In genomic region chr14:65975865-65976264, GRCh38 we compare ENCODE assay signal across 15 cellular contexts.
DNase-seq lines count a peak whose midpoint lies in the region; TF ChIP-seq lines count a peak whose summit lies in the region.
"Had no signal": no experiment of that assay in that cellular context is flagged by ENCODE, and none has a peak within 500 bp of the region (broad histone marks: within the 10 kb centered on the region; RNA-seq: fewer than 3 reads in every experiment).

No MANE protein-coding gene starts in this region.

- H3K9ac ChIP-seq in neuronal stem cell (ENCODE audit: low read depth, low read length, poor library complexity), result no peak overlapping the region

- DNase-seq in A673 (ENCODE audit: low spot score) (no peak), neuronal stem cell (ENCODE audit: low spot score) (no peak), SIG-M5 treated with dmso at 0.1 percent for 504 hours (lab: John Stamatoyannopoulos, UW; ENCODE audit: unreplicated experiment) (no peak), NCI-H748 (lab: John Stamatoyannopoulos, UW; ENCODE audit: unreplicated experiment) (no peak), NCI-H2107 treated with DMSO at 0.1 percent for 48 hours (lab: John Stamatoyannopoulos, UW; ENCODE audit: unreplicated experiment) (no peak)
- DNase-seq: 8988T; C1 segment of cervical spinal cord; Calu3; CD4-positive, alpha-beta memory T cell; DMS53; GF-D8; GOT3 had no signal

- no peaks in the 10 kb centered on the region for H3K79me1 ChIP-seq in neuronal stem cell (ENCODE audit: low read depth, low read length)

- H3K9me3 ChIP-seq in A673 (ENCODE audit: low read depth, low read length, poor library complexity, severe bottlenecking), result no peaks in the 10 kb centered on the region
- no peaks in the 10 kb centered on the region; the same call in 1 of the 2 replicates for H3K9me3 ChIP-seq in HEK293 (ENCODE audit: control insufficient read depth, insufficient read depth, low read depth, low read length)
- no peaks in the 10 kb centered on the region for H3K9me3 ChIP-seq in neuronal stem cell (replicated peaks in 1 of 2; ENCODE audit: control insufficient read depth in 2 of 2, insufficient read depth in 1 of 2, low read depth in 1 of 2, low read length in 2 of 2)
- H3K9me3 ChIP-seq: A549, HAP-1 had no signal

- H3K4me2 ChIP-seq in neuronal stem cell (ENCODE audit: insufficient read depth, low read length, poor library complexity, severe bottlenecking), result no peak overlapping the region
- H3K4me2 ChIP-seq: A549 had no signal

- no peak overlapping the region for H2AFZ ChIP-seq in neuronal stem cell (ENCODE audit: low read length)

- H3K36me3 ChIP-seq in A673 (ENCODE audit: insufficient read depth, low read length, poor library complexity, severe bottlenecking), result no peaks in the 10 kb centered on the region
- no peaks in the 10 kb centered on the region for H3K36me3 ChIP-seq in HEK293 (ENCODE audit: control insufficient read depth in 2 of 2, insufficient read depth in 1 of 2, low read length in 2 of 2)
- no peaks in the 10 kb centered on the region for H3K36me3 ChIP-seq in neuronal stem cell (replicated peaks in 1 of 2; ENCODE audit: control insufficient read depth in 2 of 2, insufficient read depth in 2 of 2, low read length in 2 of 2)
- H3K36me3 ChIP-seq: HAP-1 had no signal

- H3K27me3 ChIP-seq in A673 (replicated peaks; ENCODE audit: insufficient read depth, low read depth, low read length, poor library complexity), result no peaks in the 10 kb centered on the region
- no peaks in the 10 kb centered on the region for H3K27me3 ChIP-seq in neuronal stem cell (ENCODE audit: control insufficient read depth in 3 of 3, insufficient read depth in 3 of 3, low read depth in 1 of 3, low read length in 3 of 3)

- H4K8ac ChIP-seq in neuronal stem cell (ENCODE audit: low read depth, low read length), result no peak overlapping the region

- CTCF ChIA-PET in A673 (lab: Charles Lee), result no interaction called here
- CTCF ChIA-PET in HEK293 (lab: Yijun Ruan, JAX), result no interaction called here

- no peak overlapping the region for H3K14ac ChIP-seq in neuronal stem cell (ENCODE audit: low read length)

- H2AK5ac ChIP-seq in neuronal stem cell (ENCODE audit: low read depth, low read length), result peak overlapping the region; percentile 29

- no TSS peak for BruUV-seq in A673 (replicated peaks; lab: Mats Ljungman, UMichigan)

- no peak overlapping the region for H3K23ac ChIP-seq in neuronal stem cell (ENCODE audit: low read depth, low read length, poor library complexity)

- POLR2A ChIA-PET in A673 (lab: Charles Lee; ENCODE audit: low non-redundant PET), result no interaction called here
- POLR2A ChIA-PET in HEK293 (lab: Yijun Ruan, JAX), result no interaction called here

- H3K4me1 ChIP-seq in A673 (ENCODE audit: insufficient read depth, low read length, poor library complexity, severe bottlenecking) (peaks cover 32% of the 10 kb centered on the region), HEK293 (ENCODE audit: control insufficient read depth, insufficient read depth, low read length) (peaks cover 4% of the 10 kb centered on the region; the same call in 1 of the 2 replicates), neuronal stem cell (ENCODE audit: control insufficient read depth in 2 of 2, insufficient read depth in 1 of 2, low read depth in 1 of 2, low read length in 2 of 2) (peaks cover 0 to 5% of the 10 kb centered on the region in 2 donors)
- H3K4me1 ChIP-seq: A549, HAP-1 had no signal

- TF ChIP-seq CTCF in A673 (conservative IDR thresholded peaks at IDR 0.05; ENCODE audit: low read depth, low read length) (no peak), HEK293 (tag by site-specific recombination; IDR thresholded peaks at IDR 0.05) (no peak)

- H3K18ac ChIP-seq in neuronal stem cell (ENCODE audit: low read length), result no peak overlapping the region

- H2BK5ac ChIP-seq in neuronal stem cell (ENCODE audit: low read length), result no peak overlapping the region

- no peak overlapping the region for H2BK15ac ChIP-seq in neuronal stem cell (ENCODE audit: low read length)

- H4K91ac ChIP-seq in neuronal stem cell (ENCODE audit: low read depth, low read length, poor library complexity), result no peak overlapping the region

- no peak overlapping the region for H3K4ac ChIP-seq in neuronal stem cell (ENCODE audit: low read length)

- H2BK12ac ChIP-seq in neuronal stem cell (ENCODE audit: low read length), result no peak overlapping the region

- intact Hi-C loops in A673 (cut with micrococcal nuclease; ENCODE audit: unreplicated experiment), result no loop called here

- peak overlapping the region; percentile 79 for H3K27ac ChIP-seq in A673 (ENCODE audit: low read depth, low read length, poor library complexity, severe bottlenecking)
- H3K27ac ChIP-seq in HEK293 (ENCODE audit: extremely low read depth, low read depth, low read length), result no peak overlapping the region
- no peak overlapping the region for H3K27ac ChIP-seq in neuronal stem cell (replicated peaks; ENCODE audit: low read length)
- H3K27ac ChIP-seq: A549 had no signal

- no peak overlapping the region for H2BK120ac ChIP-seq in neuronal stem cell (ENCODE audit: low read depth, low read length)

- no peak overlapping the region for H3K4me3 ChIP-seq in A673 (ENCODE audit: low read depth, low read length, poor library complexity, severe bottlenecking)
- no peak overlapping the region for H3K4me3 ChIP-seq in HEK293 (ENCODE audit: low read depth, low read length)
- H3K4me3 ChIP-seq in neuronal stem cell (ENCODE audit: low read length in 2 of 2), result no peak overlapping the region
- H3K4me3 ChIP-seq: A549, HAP-1 had no signal

- no CpG with 5 or more reads among the region's 3 CpGs for WGBS in neuronal stem cell (ENCODE audit: extremely low coverage in 2 of 2, insufficient read length in 2 of 2, insufficient replicate concordance in 1 of 2), 2 donors

TF ChIP-seq in HEK293, 187 proteins besides CTCF, POLR2A, EP300 and RAD21 (continues in another document):
- TF ChIP-seq ZNF148 (tag by site-specific recombination; IDR thresholded peaks at IDR 0.05; ENCODE audit: borderline replicate concordance) (no peak), ZNF639 (tag by site-specific recombination; IDR thresholded peaks at IDR 0.05) (no peak), RBAK (tag by site-specific recombination; IDR thresholded peaks at IDR 0.05) (no peak), ZNF623 (tag by site-specific recombination; IDR thresholded peaks at IDR 0.05) (no peak), OSR2 (tag by site-specific recombination; IDR thresholded peaks at IDR 0.05) (no peak)
- TF ChIP-seq, protein P1, sequence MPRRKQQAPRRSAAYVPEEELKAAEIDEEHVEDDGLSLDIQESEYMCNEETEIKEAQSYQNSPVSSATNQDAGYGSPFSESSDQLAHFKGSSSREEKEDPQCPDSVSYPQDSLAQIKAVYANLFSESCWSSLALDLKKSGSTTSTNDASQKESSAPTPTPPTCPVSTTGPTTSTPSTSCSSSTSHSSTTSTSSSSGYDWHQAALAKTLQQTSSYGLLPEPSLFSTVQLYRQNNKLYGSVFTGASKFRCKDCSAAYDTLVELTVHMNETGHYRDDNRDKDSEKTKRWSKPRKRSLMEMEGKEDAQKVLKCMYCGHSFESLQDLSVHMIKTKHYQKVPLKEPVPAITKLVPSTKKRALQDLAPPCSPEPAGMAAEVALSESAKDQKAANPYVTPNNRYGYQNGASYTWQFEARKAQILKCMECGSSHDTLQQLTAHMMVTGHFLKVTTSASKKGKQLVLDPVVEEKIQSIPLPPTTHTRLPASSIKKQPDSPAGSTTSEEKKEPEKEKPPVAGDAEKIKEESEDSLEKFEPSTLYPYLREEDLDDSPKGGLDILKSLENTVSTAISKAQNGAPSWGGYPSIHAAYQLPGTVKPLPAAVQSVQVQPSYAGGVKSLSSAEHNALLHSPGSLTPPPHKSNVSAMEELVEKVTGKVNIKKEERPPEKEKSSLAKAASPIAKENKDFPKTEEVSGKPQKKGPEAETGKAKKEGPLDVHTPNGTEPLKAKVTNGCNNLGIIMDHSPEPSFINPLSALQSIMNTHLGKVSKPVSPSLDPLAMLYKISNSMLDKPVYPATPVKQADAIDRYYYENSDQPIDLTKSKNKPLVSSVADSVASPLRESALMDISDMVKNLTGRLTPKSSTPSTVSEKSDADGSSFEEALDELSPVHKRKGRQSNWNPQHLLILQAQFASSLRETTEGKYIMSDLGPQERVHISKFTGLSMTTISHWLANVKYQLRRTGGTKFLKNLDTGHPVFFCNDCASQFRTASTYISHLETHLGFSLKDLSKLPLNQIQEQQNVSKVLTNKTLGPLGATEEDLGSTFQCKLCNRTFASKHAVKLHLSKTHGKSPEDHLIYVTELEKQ (tag by site-specific recombination; IDR thresholded peaks at IDR 0.05; ENCODE audit: borderline replicate concordance), result no peak
